ENCODE assay signal across 2 cellular contexts in the genomic region with DNA sequence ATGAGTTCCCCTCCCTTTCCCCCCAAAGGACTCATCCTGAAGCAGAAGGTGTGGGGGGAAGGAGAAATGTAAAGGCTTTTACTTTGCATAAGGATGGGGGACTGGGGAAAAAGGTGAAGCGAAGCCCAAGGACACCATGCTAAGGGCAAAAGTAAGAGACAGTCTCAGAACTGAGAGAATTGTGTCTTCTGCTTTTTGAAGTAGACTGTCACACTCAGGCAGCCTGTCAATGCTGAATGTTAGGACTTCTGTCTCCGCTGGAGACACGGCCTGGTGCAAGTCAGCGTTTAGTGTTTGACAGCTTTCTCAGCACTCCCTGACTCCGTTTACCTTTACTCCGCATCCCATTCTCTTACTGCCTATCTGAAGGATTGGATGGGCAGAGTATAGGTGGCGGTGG.
TF ChIP-seq lines count a peak whose summit lies in the region.

No MANE protein-coding gene starts in this region.

TF ChIP-seq in IMR-90, 13 proteins besides CTCF, POLR2A, EP300 and RAD21:
- TF ChIP-seq NFE2L2 (IDR thresholded peaks at IDR 0.05; ENCODE audit: low read depth, low read length) (no peak), FOS (IDR thresholded peaks at IDR 0.05; ENCODE audit: low read depth, low read length) (no peak), MAZ (IDR thresholded peaks at IDR 0.05; ENCODE audit: borderline replicate concordance, low read depth, low read length) (no peak), CHD1 (IDR thresholded peaks at IDR 0.05; ENCODE audit: low read depth, low read length) (no peak), RFX5 (IDR thresholded peaks at IDR 0.05; ENCODE audit: low read depth, low read length) (no peak), RCOR1 (IDR thresholded peaks at IDR 0.05; ENCODE audit: insufficient replicate concordance, low read length) (no peak)
- TF ChIP-seq, protein P1, sequence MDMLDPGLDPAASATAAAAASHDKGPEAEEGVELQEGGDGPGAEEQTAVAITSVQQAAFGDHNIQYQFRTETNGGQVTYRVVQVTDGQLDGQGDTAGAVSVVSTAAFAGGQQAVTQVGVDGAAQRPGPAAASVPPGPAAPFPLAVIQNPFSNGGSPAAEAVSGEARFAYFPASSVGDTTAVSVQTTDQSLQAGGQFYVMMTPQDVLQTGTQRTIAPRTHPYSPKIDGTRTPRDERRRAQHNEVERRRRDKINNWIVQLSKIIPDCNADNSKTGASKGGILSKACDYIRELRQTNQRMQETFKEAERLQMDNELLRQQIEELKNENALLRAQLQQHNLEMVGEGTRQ (IDR thresholded peaks at IDR 0.05; ENCODE audit: low read depth, low read length), result no peak

TF ChIP-seq in HepG2, 621 proteins besides CTCF, POLR2A, EP300 and RAD21:
- TF ChIP-seq ZNF124 (CRISPR knock-in tag; IDR thresholded peaks at IDR 0.05) (no peak), KDM3A (CRISPR knock-in tag; IDR thresholded peaks at IDR 0.05; ENCODE audit: low read depth) (no peak), NFIB (CRISPR knock-in tag; IDR thresholded peaks at IDR 0.05; ENCODE audit: borderline replicate concordance) (no peak), ZKSCAN1 (IDR thresholded peaks at IDR 0.05; ENCODE audit: low read length) (no peak), ZNF10 (CRISPR knock-in tag; IDR thresholded peaks at IDR 0.05; ENCODE audit: borderline replicate concordance, low read depth) (no peak), ZNF451 (CRISPR knock-in tag; IDR thresholded peaks at IDR 0.05) (no peak), POLR2G (IDR thresholded peaks at IDR 0.05; ENCODE audit: low read depth, low read length) (peak; percentile 46; the same call in 1 of the 2 replicates), POLR2AphosphoS2 (IDR thresholded peaks at IDR 0.05; ENCODE audit: low read depth, low read length) (0 out of 2 replicates have a peak, but pooled peaks have one; percentile 55), ETV5 (CRISPR knock-in tag; IDR thresholded peaks at IDR 0.05; ENCODE audit: borderline replicate concordance) (no peak), NKX3-1 (CRISPR knock-in tag; IDR thresholded peaks at IDR 0.05) (no peak), RBM22 (optimal IDR thresholded peaks at IDR 0.05; ENCODE audit: low read length) (peak; percentile 32), NFE2L2 (IDR thresholded peaks at IDR 0.05; ENCODE audit: low read length) (no peak), FOXK2 (IDR thresholded peaks at IDR 0.05) (no peak), ZBTB20 (CRISPR knock-in tag; IDR thresholded peaks at IDR 0.05; ENCODE audit: borderline replicate concordance, low read depth) (no peak), RBAK (CRISPR knock-in tag; IDR thresholded peaks at IDR 0.05) (no peak), ZNF891 (CRISPR knock-in tag; IDR thresholded peaks at IDR 0.05) (no peak), ATF7 (IDR thresholded peaks at IDR 0.05) (no peak), ATF7 (CRISPR knock-in tag; IDR thresholded peaks at IDR 0.05) (no peak), MIER2 (CRISPR knock-in tag; IDR thresholded peaks at IDR 0.05) (no peak), RBFOX2 (IDR thresholded peaks at IDR 0.05; ENCODE audit: low read depth, low read length) (peak; percentile 50), ZFP37 (CRISPR knock-in tag; IDR thresholded peaks at IDR 0.05; ENCODE audit: borderline replicate concordance) (no peak), MBNL3 (CRISPR knock-in tag; conservative IDR thresholded peaks at IDR 0.05) (no peak), KMT2B (CRISPR knock-in tag; IDR thresholded peaks at IDR 0.05) (no peak), ZNF678 (CRISPR knock-in tag; IDR thresholded peaks at IDR 0.05) (no peak), FOXJ3 (CRISPR knock-in tag; IDR thresholded peaks at IDR 0.05; ENCODE audit: borderline replicate concordance) (no peak), NFYC (CRISPR knock-in tag; IDR thresholded peaks at IDR 0.05) (no peak), NFKB2 (CRISPR knock-in tag; IDR thresholded peaks at IDR 0.05; ENCODE audit: borderline replicate concordance) (no peak), AGO1 (IDR thresholded peaks at IDR 0.05; ENCODE audit: low read depth, low read length, poor library complexity, severe bottlenecking) (no peak)
- TF ChIP-seq, protein P2, sequence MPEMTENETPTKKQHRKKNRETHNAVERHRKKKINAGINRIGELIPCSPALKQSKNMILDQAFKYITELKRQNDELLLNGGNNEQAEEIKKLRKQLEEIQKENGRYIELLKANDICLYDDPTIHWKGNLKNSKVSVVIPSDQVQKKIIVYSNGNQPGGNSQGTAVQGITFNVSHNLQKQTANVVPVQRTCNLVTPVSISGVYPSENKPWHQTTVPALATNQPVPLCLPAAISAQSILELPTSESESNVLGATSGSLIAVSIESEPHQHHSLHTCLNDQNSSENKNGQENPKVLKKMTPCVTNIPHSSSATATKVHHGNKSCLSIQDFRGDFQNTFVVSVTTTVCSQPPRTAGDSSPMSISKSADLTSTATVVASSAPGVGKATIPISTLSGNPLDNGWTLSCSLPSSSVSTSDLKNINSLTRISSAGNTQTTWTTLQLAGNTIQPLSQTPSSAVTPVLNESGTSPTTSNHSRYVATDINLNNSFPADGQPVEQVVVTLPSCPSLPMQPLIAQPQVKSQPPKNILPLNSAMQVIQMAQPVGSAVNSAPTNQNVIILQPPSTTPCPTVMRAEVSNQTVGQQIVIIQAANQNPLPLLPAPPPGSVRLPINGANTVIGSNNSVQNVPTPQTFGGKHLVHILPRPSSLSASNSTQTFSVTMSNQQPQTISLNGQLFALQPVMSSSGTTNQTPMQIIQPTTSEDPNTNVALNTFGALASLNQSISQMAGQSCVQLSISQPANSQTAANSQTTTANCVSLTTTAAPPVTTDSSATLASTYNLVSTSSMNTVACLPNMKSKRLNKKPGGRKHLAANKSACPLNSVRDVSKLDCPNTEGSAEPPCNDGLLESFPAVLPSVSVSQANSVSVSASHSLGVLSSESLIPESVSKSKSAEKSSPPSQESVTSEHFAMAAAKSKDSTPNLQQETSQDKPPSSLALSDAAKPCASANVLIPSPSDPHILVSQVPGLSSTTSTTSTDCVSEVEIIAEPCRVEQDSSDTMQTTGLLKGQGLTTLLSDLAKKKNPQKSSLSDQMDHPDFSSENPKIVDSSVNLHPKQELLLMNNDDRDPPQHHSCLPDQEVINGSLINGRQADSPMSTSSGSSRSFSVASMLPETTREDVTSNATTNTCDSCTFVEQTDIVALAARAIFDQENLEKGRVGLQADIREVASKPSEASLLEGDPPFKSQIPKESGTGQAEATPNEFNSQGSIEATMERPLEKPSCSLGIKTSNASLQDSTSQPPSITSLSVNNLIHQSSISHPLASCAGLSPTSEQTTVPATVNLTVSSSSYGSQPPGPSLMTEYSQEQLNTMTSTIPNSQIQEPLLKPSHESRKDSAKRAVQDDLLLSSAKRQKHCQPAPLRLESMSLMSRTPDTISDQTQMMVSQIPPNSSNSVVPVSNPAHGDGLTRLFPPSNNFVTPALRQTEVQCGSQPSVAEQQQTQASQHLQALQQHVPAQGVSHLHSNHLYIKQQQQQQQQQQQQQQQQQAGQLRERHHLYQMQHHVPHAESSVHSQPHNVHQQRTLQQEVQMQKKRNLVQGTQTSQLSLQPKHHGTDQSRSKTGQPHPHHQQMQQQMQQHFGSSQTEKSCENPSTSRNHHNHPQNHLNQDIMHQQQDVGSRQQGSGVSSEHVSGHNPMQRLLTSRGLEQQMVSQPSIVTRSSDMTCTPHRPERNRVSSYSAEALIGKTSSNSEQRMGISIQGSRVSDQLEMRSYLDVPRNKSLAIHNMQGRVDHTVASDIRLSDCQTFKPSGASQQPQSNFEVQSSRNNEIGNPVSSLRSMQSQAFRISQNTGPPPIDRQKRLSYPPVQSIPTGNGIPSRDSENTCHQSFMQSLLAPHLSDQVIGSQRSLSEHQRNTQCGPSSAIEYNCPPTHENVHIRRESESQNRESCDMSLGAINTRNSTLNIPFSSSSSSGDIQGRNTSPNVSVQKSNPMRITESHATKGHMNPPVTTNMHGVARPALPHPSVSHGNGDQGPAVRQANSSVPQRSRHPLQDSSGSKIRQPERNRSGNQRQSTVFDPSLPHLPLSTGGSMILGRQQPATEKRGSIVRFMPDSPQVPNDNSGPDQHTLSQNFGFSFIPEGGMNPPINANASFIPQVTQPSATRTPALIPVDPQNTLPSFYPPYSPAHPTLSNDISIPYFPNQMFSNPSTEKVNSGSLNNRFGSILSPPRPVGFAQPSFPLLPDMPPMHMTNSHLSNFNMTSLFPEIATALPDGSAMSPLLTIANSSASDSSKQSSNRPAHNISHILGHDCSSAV (CRISPR knock-in tag; IDR thresholded peaks at IDR 0.05; ENCODE audit: borderline replicate concordance), result no peak
- TF ChIP-seq, protein P3, sequence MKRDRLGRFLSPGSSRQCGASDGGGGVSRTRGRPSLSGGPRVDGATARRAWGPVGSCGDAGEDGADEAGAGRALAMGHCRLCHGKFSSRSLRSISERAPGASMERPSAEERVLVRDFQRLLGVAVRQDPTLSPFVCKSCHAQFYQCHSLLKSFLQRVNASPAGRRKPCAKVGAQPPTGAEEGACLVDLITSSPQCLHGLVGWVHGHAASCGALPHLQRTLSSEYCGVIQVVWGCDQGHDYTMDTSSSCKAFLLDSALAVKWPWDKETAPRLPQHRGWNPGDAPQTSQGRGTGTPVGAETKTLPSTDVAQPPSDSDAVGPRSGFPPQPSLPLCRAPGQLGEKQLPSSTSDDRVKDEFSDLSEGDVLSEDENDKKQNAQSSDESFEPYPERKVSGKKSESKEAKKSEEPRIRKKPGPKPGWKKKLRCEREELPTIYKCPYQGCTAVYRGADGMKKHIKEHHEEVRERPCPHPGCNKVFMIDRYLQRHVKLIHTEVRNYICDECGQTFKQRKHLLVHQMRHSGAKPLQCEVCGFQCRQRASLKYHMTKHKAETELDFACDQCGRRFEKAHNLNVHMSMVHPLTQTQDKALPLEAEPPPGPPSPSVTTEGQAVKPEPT (CRISPR knock-in tag; IDR thresholded peaks at IDR 0.05; ENCODE audit: low read depth), result no peak
- TF ChIP-seq, protein P4, sequence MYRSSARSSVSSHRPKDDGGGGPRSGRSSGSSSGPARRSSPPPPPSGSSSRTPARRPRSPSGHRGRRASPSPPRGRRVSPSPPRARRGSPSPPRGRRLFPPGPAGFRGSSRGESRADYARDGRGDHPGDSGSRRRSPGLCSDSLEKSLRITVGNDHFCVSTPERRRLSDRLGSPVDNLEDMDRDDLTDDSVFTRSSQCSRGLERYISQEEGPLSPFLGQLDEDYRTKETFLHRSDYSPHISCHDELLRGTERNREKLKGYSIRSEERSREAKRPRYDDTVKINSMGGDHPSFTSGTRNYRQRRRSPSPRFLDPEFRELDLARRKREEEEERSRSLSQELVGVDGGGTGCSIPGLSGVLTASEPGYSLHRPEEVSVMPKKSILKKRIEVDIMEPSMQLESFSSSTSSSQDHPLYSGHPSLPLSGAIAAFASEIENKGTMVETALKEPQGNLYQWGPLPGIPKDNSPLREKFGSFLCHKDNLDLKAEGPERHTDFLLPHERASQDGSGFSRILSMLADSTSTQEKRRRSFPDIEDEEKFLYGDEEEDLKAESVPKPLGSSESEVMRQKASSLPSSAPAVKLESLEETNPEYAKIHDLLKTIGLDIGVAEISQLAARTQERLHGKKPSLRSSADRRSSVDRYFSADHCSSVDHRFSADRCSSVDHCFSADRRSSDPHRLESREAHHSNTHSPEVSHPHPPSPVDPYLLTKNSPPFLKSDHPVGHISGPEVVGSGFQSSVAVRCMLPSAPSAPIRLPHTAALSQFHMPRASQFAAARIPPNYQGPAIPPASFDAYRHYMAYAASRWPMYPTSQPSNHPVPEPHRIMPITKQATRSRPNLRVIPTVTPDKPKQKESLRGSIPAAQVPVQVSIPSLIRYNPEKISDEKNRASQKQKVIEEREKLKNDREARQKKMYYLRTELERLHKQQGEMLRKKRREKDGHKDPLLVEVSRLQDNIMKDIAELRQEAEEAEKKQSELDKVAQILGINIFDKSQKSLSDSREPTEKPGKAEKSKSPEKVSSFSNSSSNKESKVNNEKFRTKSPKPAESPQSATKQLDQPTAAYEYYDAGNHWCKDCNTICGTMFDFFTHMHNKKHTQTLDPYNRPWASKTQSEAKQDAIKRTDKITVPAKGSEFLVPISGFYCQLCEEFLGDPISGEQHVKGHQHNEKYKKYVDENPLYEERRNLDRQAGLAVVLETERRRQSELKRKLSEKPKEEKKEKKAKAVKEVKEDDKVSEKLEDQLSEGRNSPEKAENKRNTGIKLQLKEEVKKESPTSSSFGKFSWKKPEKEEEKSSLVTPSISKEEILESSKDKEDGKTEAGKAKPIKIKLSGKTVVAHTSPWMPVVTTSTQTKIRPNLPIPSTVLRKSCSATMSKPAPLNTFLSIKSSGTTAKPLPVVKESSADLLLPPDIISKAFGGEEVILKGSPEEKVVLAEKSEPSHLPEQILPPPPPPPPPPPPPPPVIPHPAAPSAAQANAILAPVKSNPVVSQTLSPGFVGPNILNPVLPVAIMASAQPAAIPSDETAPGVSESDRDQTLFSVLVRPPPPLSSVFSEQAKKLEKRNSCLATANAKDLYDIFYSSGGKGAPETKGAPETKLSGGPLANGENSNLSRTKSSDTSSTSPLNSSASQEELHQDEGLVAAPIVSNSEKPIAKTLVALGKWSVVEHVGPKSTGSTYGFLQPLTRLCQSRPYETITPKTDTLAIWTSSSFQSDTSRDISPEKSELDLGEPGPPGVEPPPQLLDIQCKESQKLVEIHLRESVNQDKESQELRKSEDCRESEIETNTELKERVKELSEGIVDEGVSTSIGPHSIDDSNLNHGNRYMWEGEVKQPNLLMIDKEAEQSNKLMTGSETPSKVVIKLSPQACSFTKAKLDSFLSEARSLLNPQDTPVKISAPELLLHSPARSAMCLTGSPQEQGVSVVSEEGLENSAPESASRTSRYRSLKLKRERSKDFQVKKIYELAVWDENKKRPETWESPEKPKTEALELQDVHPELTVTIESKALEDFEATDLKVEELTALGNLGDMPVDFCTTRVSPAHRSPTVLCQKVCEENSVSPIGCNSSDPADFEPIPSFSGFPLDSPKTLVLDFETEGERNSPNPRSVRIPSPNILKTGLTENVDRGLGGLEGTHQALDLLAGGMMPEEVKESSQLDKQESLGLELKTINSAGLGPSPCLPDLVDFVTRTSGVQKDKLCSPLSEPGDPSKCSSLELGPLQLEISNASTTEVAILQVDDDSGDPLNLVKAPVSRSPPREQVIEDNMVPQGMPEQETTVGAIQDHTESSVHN (CRISPR knock-in tag; IDR thresholded peaks at IDR 0.05), result no peak
TF ChIP-seq in HepG2: peak in this region for 4.
